17 cellular contexts compared by ENCODE assay signal in genomic region chr7:101832205-101832631, GRCh38. TPM values are rescaled to one million over a fixed set of nuclear protein-coding genes. Genes with fewer than 3 reads are reported as not detected.
DNase-seq lines count a peak whose midpoint lies in the region; ATAC-seq and TF ChIP-seq lines count a peak whose summit lies in the region.
"Had no signal": no experiment of that assay in that cellular context is flagged by ENCODE, and none has a peak within 500 bp of the region (broad histone marks: within the 10 kb centered on the region; RNA-seq: fewer than 3 reads in every experiment).

No MANE protein-coding gene starts in this region.

- H4K20me1 ChIP-seq in OCI-LY7 (ENCODE audit: insufficient read depth, low read length): peaks cover 26% of the 10 kb centered on the region

- H3K14ac ChIP-seq in neuronal stem cell (ENCODE audit: low read length): no peak overlapping the region

- H3K36me3 ChIP-seq in OCI-LY7 (ENCODE audit: insufficient read depth, low read length) (peaks cover 88% of the 10 kb centered on the region), neuronal stem cell (replicated peaks in 1 of 2; ENCODE audit: control insufficient read depth in 2 of 2, insufficient read depth in 2 of 2, low read length in 2 of 2) (peaks cover 1 to 20% of the 10 kb centered on the region in 2 donors)

- H2AFZ ChIP-seq in OCI-LY7 (ENCODE audit: low read length) (no peak overlapping the region), neuronal stem cell (ENCODE audit: low read length) (no peak overlapping the region)

- BruUV-seq in OCI-LY7 (replicated peaks; lab: Mats Ljungman, UMichigan): no TSS peak

- no peaks in the 10 kb centered on the region for H3K27me3 ChIP-seq in neuronal stem cell (ENCODE audit: control insufficient read depth in 3 of 3, insufficient read depth in 3 of 3, low read depth in 1 of 3, low read length in 3 of 3)

- no peak for DNase-seq in OCI-LY7 (ENCODE audit: low spot score)
- peak; percentile 51 for DNase-seq in epithelial cell of esophagus (ENCODE audit: low read depth)
- DNase-seq in neuronal stem cell (ENCODE audit: low spot score): no peak
- no peak for DNase-seq in omental fat pad (ENCODE audit: low spot score)
- no peak for DNase-seq in Kasumi-1 (lab: John Stamatoyannopoulos, UW)
- no peak for DNase-seq in NCI-H187 (lab: John Stamatoyannopoulos, UW)
- DNase-seq: ACHN, DMS 273 treated with DMSO at 0.1 percent for 48 hours, DND-41, HCEC 1CT, KBM-7, MV-4-11, NCI-H1694 treated with DMSO at 0.1 percent for 48 hours, NCI-H2227 treated with DMSO at 0.1 percent for 48 hours, NCI-H510A treated with DMSO at 0.1 percent for 48 hours, NCI-H82 had no signal

- no peaks in the 10 kb centered on the region for H3K9me2 ChIP-seq in OCI-LY7 (ENCODE audit: insufficient read depth, low read length)

- H3K4me3 ChIP-seq in OCI-LY7 (ENCODE audit: low read depth, low read length, poor library complexity, severe bottlenecking) (no peak overlapping the region), epithelial cell of esophagus (ENCODE audit: low read length) (no peak overlapping the region), neuronal stem cell (ENCODE audit: low read length in 2 of 2) (no peak overlapping the region)

- H3K9me3 ChIP-seq in OCI-LY7 (ENCODE audit: low read length) (no peaks in the 10 kb centered on the region), neuronal stem cell (replicated peaks in 1 of 2; ENCODE audit: control insufficient read depth in 2 of 2, insufficient read depth in 1 of 2, low read depth in 1 of 2, low read length in 2 of 2) (no peaks in the 10 kb centered on the region)

- peak overlapping the region; percentile 54 for H3K9ac ChIP-seq in neuronal stem cell (ENCODE audit: low read depth, low read length, poor library complexity)

- no peak overlapping the region for H4K8ac ChIP-seq in neuronal stem cell (ENCODE audit: low read depth, low read length)

- POLR2A ChIA-PET in OCI-LY7 (lab: Charles Lee): no interaction called here

- peaks cover 67% of the 10 kb centered on the region for H3K4me1 ChIP-seq in OCI-LY7 (ENCODE audit: insufficient read depth, low read length, poor library complexity, severe bottlenecking)
- no peaks in the 10 kb centered on the region for H3K4me1 ChIP-seq in neuronal stem cell (ENCODE audit: control insufficient read depth in 2 of 2, insufficient read depth in 1 of 2, low read depth in 1 of 2, low read length in 2 of 2)

- CTCF ChIA-PET in OCI-LY7 (lab: Charles Lee; ENCODE audit: unreplicated experiment): no interaction called here

- H3K27ac ChIP-seq in OCI-LY7 (ENCODE audit: low read depth, low read length, poor library complexity, severe bottlenecking) (no peak overlapping the region), neuronal stem cell (replicated peaks; ENCODE audit: low read length) (no peak overlapping the region)

- ATAC-seq in omental fat pad (ENCODE audit: low FRiP score): no peak
- no peak for ATAC-seq in GM21786 (IDR thresholded peaks at IDR 0.05; ENCODE audit: unreplicated experiment)

- peaks cover 6% of the 10 kb centered on the region for H3K79me1 ChIP-seq in neuronal stem cell (ENCODE audit: low read depth, low read length)

- no peak overlapping the region for H4K91ac ChIP-seq in neuronal stem cell (ENCODE audit: low read depth, low read length, poor library complexity)

- no peak overlapping the region for H2AK5ac ChIP-seq in neuronal stem cell (ENCODE audit: low read depth, low read length)

- peak overlapping the region; percentile 79 for H2BK5ac ChIP-seq in neuronal stem cell (ENCODE audit: low read length)

- H2BK12ac ChIP-seq in neuronal stem cell (ENCODE audit: low read length): no peak overlapping the region

- no peak for TF ChIP-seq CTCF in OCI-LY7 (conservative IDR thresholded peaks at IDR 0.05; ENCODE audit: low read length)
- no peak for TF ChIP-seq CTCF in epithelial cell of esophagus (IDR thresholded peaks at IDR 0.05; ENCODE audit: insufficient read depth, low read depth, low read length, missing control alignments)
- TF ChIP-seq CTCF in omental fat pad (IDR thresholded peaks at IDR 0.05): no peak

- no peak overlapping the region for H2BK120ac ChIP-seq in neuronal stem cell (ENCODE audit: low read depth, low read length)

- no peak overlapping the region for H2BK15ac ChIP-seq in neuronal stem cell (ENCODE audit: low read length)

- H3K4me2 ChIP-seq in OCI-LY7 (ENCODE audit: low read length) (peak overlapping the region; percentile 68; the same call in 1 of the 2 replicates), neuronal stem cell (ENCODE audit: insufficient read depth, low read length, poor library complexity, severe bottlenecking) (no peak overlapping the region)

- intact Hi-C loops in OCI-LY7 (cut with micrococcal nuclease; ENCODE audit: unreplicated experiment): no loop called here

- no peak overlapping the region for H3K23ac ChIP-seq in neuronal stem cell (ENCODE audit: low read depth, low read length, poor library complexity)

- no CpG with 5 or more reads among the region's 14 CpGs for WGBS in neuronal stem cell (ENCODE audit: extremely low coverage in 2 of 2, insufficient read length in 2 of 2, insufficient replicate concordance in 1 of 2), 2 donors

- peaks cover 100% of the 10 kb centered on the region for H3K79me2 ChIP-seq in OCI-LY7 (ENCODE audit: insufficient read depth, low read depth, low read length)

- H3K18ac ChIP-seq in neuronal stem cell (ENCODE audit: low read length): no peak overlapping the region

- no peak overlapping the region for H3K4ac ChIP-seq in neuronal stem cell (ENCODE audit: low read length)

RNA-seq across cellular contexts. Expression of gene CUX1, which starts 14.8 kb away (rescaled TPM):
- total RNA-seq in OCI-LY7 (2014; rRNA removed; shearing (Covaris generic)): 131 and 143 TPM in 2 replicates
- 199 and 247 TPM in 2 replicates for total RNA-seq in OCI-LY7 (2022)
- 47.3 TPM for polyA plus RNA-seq in neuronal stem cell (2013, experiment 1 of 2)
- polyA plus RNA-seq in neuronal stem cell (2013, experiment 2 of 2): 46.1 TPM
- total RNA-seq in omental fat pad: 100 to 1,000 TPM in 1 of 4 donors, 10 to 100 TPM in 3; 67.6 to 141 (median 75.7) TPM
